8 cellular contexts compared by ENCODE assay signal in the genomic region with DNA sequence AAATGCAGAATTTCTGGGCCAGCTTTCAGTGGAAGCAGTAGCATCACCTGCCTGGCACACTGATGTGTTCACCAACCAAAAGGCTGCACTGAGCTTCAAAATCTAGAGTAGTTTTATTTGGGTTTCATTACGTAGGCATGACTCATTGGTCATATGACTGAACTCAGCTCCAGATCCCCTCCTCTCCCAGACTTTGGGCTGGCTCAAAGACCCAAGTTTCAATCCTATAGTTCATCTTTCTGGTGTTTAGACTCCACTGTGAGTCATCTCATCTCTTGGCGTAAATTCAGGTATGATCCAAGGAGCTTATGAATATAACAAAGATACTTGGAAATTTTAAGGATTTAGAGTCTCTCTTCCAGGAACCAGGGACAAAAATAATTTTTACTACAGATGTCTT. TPM values are rescaled to one million over a fixed set of nuclear protein-coding genes. Genes with fewer than 3 reads are reported as not detected.
DNase-seq lines count a peak whose midpoint lies in the region; ATAC-seq and TF ChIP-seq lines count a peak whose summit lies in the region.

No MANE protein-coding gene starts in this region.

- no peak for ATAC-seq in HG03469 (IDR thresholded peaks at IDR 0.05; ENCODE audit: unreplicated experiment)

- H3K4me1 Mint-ChIP-seq in activated CD4-positive, alpha-beta T cell treated with anti-CD3 and anti-CD28 coated beads, Interleukin-2, amount 10 ng/mL, durations not matched to agents 7 days and 5 days, result peaks cover 10% of the 10 kb centered on the region
- H3K4me1 Mint-ChIP-seq in stimulated activated naive CD8-positive, alpha-beta T cell treated with anti-CD3 and anti-CD28 coated beads, Interleukin-15, Interleukin-2, amounts not matched to agents 100 ng/mL and 50 ng/mL, for 24 hours (ENCODE audit: low read depth), result peaks cover 16% of the 10 kb centered on the region

- no peak for TF ChIP-seq CTCF in RWPE1 (conservative IDR thresholded peaks at IDR 0.05; ENCODE audit: low read depth)
- no peak for TF ChIP-seq CTCF in foreskin fibroblast (IDR thresholded peaks at IDR 0.05; ENCODE audit: low read depth, low read length)
- no peak for TF ChIP-seq CTCF in BE2C (IDR thresholded peaks at IDR 0.05; ENCODE audit: low read depth, low read length)

- CTCF ChIA-PET in activated CD4-positive, alpha-beta T cell treated with anti-CD3 and anti-CD28 coated beads, Interleukin-2, amount 10 ng/mL, durations not matched to agents 7 days and 5 days (lab: Charles Lee), result interaction anchor here (1.2 kb wide), 2 partner anchors 16 to 112 kb away, joined by 3 to 4 read pairs; no protein-coding TSS in a partner anchor
- CTCF ChIA-PET in RWPE1 (lab: Yijun Ruan, JAX), result no interaction called here

- H3K36me3 Mint-ChIP-seq in activated CD4-positive, alpha-beta T cell treated with anti-CD3 and anti-CD28 coated beads, Interleukin-2, amount 10 ng/mL, durations not matched to agents 7 days and 5 days (ENCODE audit: low read depth), result peaks cover 28% of the 10 kb centered on the region
- peaks cover 25% of the 10 kb centered on the region for H3K36me3 Mint-ChIP-seq in stimulated activated naive CD8-positive, alpha-beta T cell treated with anti-CD3 and anti-CD28 coated beads, Interleukin-15, Interleukin-2, amounts not matched to agents 100 ng/mL and 50 ng/mL, for 24 hours (ENCODE audit: low read depth)

- H3K27me3 ChIP-seq in BE2C, result no peaks in the 10 kb centered on the region

- no peaks in the 10 kb centered on the region for H3K27me3 Mint-ChIP-seq in activated CD4-positive, alpha-beta T cell treated with anti-CD3 and anti-CD28 coated beads, Interleukin-2, amount 10 ng/mL, durations not matched to agents 7 days and 5 days
- no peaks in the 10 kb centered on the region for H3K27me3 Mint-ChIP-seq in stimulated activated naive CD8-positive, alpha-beta T cell treated with anti-CD3 and anti-CD28 coated beads, Interleukin-15, Interleukin-2, amounts not matched to agents 100 ng/mL and 50 ng/mL, for 24 hours

- no peak overlapping the region for H3K4me3 Mint-ChIP-seq in activated CD4-positive, alpha-beta T cell treated with anti-CD3 and anti-CD28 coated beads, Interleukin-2, amount 10 ng/mL, durations not matched to agents 7 days and 5 days
- H3K4me3 Mint-ChIP-seq in stimulated activated naive CD8-positive, alpha-beta T cell treated with anti-CD3 and anti-CD28 coated beads, Interleukin-15, Interleukin-2, amounts not matched to agents 100 ng/mL and 50 ng/mL, for 24 hours, result no peak overlapping the region

- no peak overlapping the region for H3K27ac ChIP-seq in RWPE1

- H3K9me3 ChIP-seq in BE2C, result no peaks in the 10 kb centered on the region

- H3K4me3 ChIP-seq in foreskin fibroblast (ENCODE audit: low read depth in 1 of 2, low read length in 2 of 2) (no peak overlapping the region), BE2C (ENCODE audit: low read depth, low read length) (no peak overlapping the region)

- H3K36me3 ChIP-seq in BE2C, result peaks cover 38% of the 10 kb centered on the region

- H3K27ac Mint-ChIP-seq in activated CD4-positive, alpha-beta T cell treated with anti-CD3 and anti-CD28 coated beads, Interleukin-2, amount 10 ng/mL, durations not matched to agents 7 days and 5 days, result peak overlapping the region; percentile 73
- H3K27ac Mint-ChIP-seq in stimulated activated naive CD8-positive, alpha-beta T cell treated with anti-CD3 and anti-CD28 coated beads, Interleukin-15, Interleukin-2, amounts not matched to agents 100 ng/mL and 50 ng/mL, for 24 hours, result peak overlapping the region; percentile 67

- no peak for DNase-seq in activated CD4-positive, alpha-beta T cell treated with anti-CD3 and anti-CD28 coated beads, Interleukin-2, amount 10 ng/mL, durations not matched to agents 7 days and 5 days
- no peak for DNase-seq in activated CD4-positive, alpha-beta T cell treated with anti-CD3 and anti-CD28 coated beads, Interleukin-2, amount 50 U/mL, for 1 hour
- DNase-seq in RWPE1 (ENCODE audit: low spot score) (peak; percentile 97), foreskin fibroblast (peak; percentile 94 to 98), NCI-H2227 (lab: John Stamatoyannopoulos, UW; ENCODE audit: unreplicated experiment) (no peak), BE2C (no peak)

- H3K4me1 ChIP-seq in BE2C, result no peaks in the 10 kb centered on the region

- no peaks in the 10 kb centered on the region for H3K9me3 Mint-ChIP-seq in activated CD4-positive, alpha-beta T cell treated with anti-CD3 and anti-CD28 coated beads, Interleukin-2, amount 10 ng/mL, durations not matched to agents 7 days and 5 days
- H3K9me3 Mint-ChIP-seq in stimulated activated naive CD8-positive, alpha-beta T cell treated with anti-CD3 and anti-CD28 coated beads, Interleukin-15, Interleukin-2, amounts not matched to agents 100 ng/mL and 50 ng/mL, for 24 hours, result no peaks in the 10 kb centered on the region

- POLR2A ChIA-PET in activated CD4-positive, alpha-beta T cell treated with anti-CD3 and anti-CD28 coated beads, Interleukin-2, amount 10 ng/mL, durations not matched to agents 7 days and 5 days (lab: Charles Lee), result no interaction called here
- POLR2A ChIA-PET in RWPE1 (lab: Yijun Ruan, JAX; ENCODE audit: low non-redundant PET), result no interaction called here

RNA-seq across cellular contexts. Expression of a gene that starts 17.7 kb away (rescaled TPM):
- total RNA-seq in activated CD4-positive, alpha-beta T cell treated with anti-CD3 and anti-CD28 coated beads, Interleukin-2, amount 10 ng/mL, durations not matched to agents 7 days and 5 days, result 10 to 100 TPM; 12.6 to 14.5 TPM
- polyA plus RNA-seq in BE2C (2012; ENCODE audit: insufficient read depth, insufficient read length, low read depth), result 24.5 TPM

Comparison
In these comparisons a context has a peak if more than half of its experiments do, and no peak if none do; other contexts are left out.
1. DNase-seq: peak in RWPE1 (single experiment) and foreskin fibroblast (2 of 2); none in activated CD4-positive, alpha-beta T cell treated with anti-CD3 and anti-CD28 coated beads, Interleukin-2, amount 10 ng/mL, durations not matched to agents 7 days and 5 days (single experiment), activated CD4-positive, alpha-beta T cell treated with anti-CD3 and anti-CD28 coated beads, Interleukin-2, amount 50 U/mL, for 1 hour (single experiment), NCI-H2227 (single experiment) and BE2C (single experiment).